ENCODE assay signal across 17 cellular contexts in the genomic region with DNA sequence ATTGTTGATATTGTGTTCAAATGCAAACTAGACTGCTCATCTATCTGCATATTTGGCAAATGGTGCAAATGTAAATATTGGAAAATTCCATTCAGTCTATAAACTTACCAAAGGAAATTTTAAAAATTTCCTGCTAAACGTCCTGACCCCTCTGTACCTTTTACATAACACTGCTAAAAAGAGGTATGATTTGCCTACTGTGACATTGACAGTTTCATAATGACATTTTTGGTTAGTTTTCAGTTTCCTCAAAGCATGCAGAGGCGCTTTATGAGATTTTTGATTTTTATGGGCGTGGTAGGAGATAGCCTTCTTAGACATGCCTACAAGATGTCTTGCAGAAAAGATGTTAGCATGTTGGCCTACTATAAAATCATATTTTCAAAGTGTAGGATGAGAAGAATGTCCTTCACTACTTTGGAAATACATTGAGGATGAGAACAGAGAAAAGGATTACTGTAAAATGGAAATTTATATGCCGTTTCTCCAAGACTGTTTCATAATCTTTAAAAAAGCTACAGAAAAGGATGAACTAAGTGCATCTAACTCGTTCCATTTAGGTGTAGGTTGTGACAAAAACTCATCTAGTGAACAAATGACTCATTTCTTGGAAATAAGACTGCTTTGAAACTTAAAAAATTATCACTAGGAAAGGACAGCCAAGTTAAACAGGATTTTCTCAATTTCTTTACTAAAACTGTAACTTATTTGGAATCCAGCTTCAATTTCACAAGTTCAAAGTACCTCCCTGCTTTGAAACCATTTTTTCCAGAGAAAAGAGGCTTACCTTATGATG. TPM values are rescaled to one million over a fixed set of nuclear protein-coding genes. Genes with fewer than 3 reads are reported as not detected.
DNase-seq lines count a peak whose midpoint lies in the region; ATAC-seq and TF ChIP-seq lines count a peak whose summit lies in the region.
"Had no signal": no experiment of that assay in that cellular context is flagged by ENCODE, and none has a peak within 500 bp of the region (broad histone marks: within the 10 kb centered on the region; RNA-seq: fewer than 3 reads in every experiment).

No MANE protein-coding gene starts in this region.

- H3K4me3 ChIP-seq in smooth muscle cell = no peak overlapping the region

- ATAC-seq in GM21576 (IDR thresholded peaks at IDR 0.05; ENCODE audit: unreplicated experiment) (peak; percentile 75), HG03432 (IDR thresholded peaks at IDR 0.05; ENCODE audit: unreplicated experiment) (peak; percentile 72), HG03025 (IDR thresholded peaks at IDR 0.05; ENCODE audit: low FRiP score, unreplicated experiment) (no peak)
- ATAC-seq in stimulated activated effector memory CD8-positive, alpha-beta T cell treated with anti-CD3 and anti-CD28 coated beads, Interleukin-12 subunit alpha, Interleukin-12 subunit beta, amount 100 ng/mL, for 72 hours = peak; percentile 58

- no peaks in the 10 kb centered on the region for H4K20me1 ChIP-seq in smooth muscle cell (ENCODE audit: low read depth)

- peak overlapping the region; percentile 12 for H3K27ac Mint-ChIP-seq in activated CD4-positive, alpha-beta T cell treated with anti-CD3 and anti-CD28 coated beads, Interleukin-2, amount 10 ng/mL, durations not matched to agents 24 days and 14 days
- no peak overlapping the region for H3K27ac Mint-ChIP-seq in stimulated activated effector memory CD8-positive, alpha-beta T cell treated with anti-CD3 and anti-CD28 coated beads, Interleukin-12 subunit alpha, Interleukin-12 subunit beta, amount 100 ng/mL, for 72 hours
- H3K27ac Mint-ChIP-seq: activated naive CD4-positive, alpha-beta T cell treated with anti-CD3 and anti-CD28 coated beads, Interleukin-2, amount 50 U/mL, for 72 hours; immature natural killer cell had no signal

- H3K4me1 ChIP-seq in smooth muscle cell (ENCODE audit: low read depth) = no peaks in the 10 kb centered on the region

- no peak overlapping the region for H3K4me2 ChIP-seq in smooth muscle cell

- no peak for TF ChIP-seq CTCF in smooth muscle cell (IDR thresholded peaks at IDR 0.05; ENCODE audit: borderline replicate concordance, insufficient read depth, poor library complexity, severe bottlenecking)

- no peak overlapping the region for H3K27ac ChIP-seq in smooth muscle cell (ENCODE audit: low read depth)

- 72% methylated on average over 5 of the region's 5 CpGs for WGBS in smooth muscle cell (ENCODE audit: low lambda C conversion rate)

- no peak overlapping the region for H3K4me3 Mint-ChIP-seq in activated CD4-positive, alpha-beta T cell treated with anti-CD3 and anti-CD28 coated beads, Interleukin-2, amount 10 ng/mL, durations not matched to agents 24 days and 14 days
- no peak overlapping the region for H3K4me3 Mint-ChIP-seq in stimulated activated effector memory CD8-positive, alpha-beta T cell treated with anti-CD3 and anti-CD28 coated beads, Interleukin-12 subunit alpha, Interleukin-12 subunit beta, amount 100 ng/mL, for 72 hours
- H3K4me3 Mint-ChIP-seq: immature natural killer cell had no signal

- no peaks in the 10 kb centered on the region for H3F3A ChIP-seq in smooth muscle cell (ENCODE audit: low read depth)

- H3K9me3 Mint-ChIP-seq in activated CD4-positive, alpha-beta T cell treated with anti-CD3 and anti-CD28 coated beads, Interleukin-2, amount 10 ng/mL, durations not matched to agents 24 days and 14 days = no peaks in the 10 kb centered on the region
- H3K9me3 Mint-ChIP-seq in stimulated activated effector memory CD8-positive, alpha-beta T cell treated with anti-CD3 and anti-CD28 coated beads, Interleukin-12 subunit alpha, Interleukin-12 subunit beta, amount 100 ng/mL, for 72 hours = no peaks in the 10 kb centered on the region
- H3K9me3 Mint-ChIP-seq: activated naive CD4-positive, alpha-beta T cell treated with anti-CD3 and anti-CD28 coated beads, Interleukin-2, amount 50 U/mL, for 72 hours; immature natural killer cell had no signal

- no peak overlapping the region for H3K9ac ChIP-seq in smooth muscle cell (ENCODE audit: low read depth)

- H3K36me3 Mint-ChIP-seq in activated CD4-positive, alpha-beta T cell treated with anti-CD3 and anti-CD28 coated beads, Interleukin-2, amount 10 ng/mL, durations not matched to agents 24 days and 14 days (ENCODE audit: low read depth) = no peaks in the 10 kb centered on the region
- no peaks in the 10 kb centered on the region for H3K36me3 Mint-ChIP-seq in stimulated activated effector memory CD8-positive, alpha-beta T cell treated with anti-CD3 and anti-CD28 coated beads, Interleukin-12 subunit alpha, Interleukin-12 subunit beta, amount 100 ng/mL, for 72 hours
- H3K36me3 Mint-ChIP-seq: activated naive CD4-positive, alpha-beta T cell treated with anti-CD3 and anti-CD28 coated beads, Interleukin-2, amount 50 U/mL, for 72 hours; immature natural killer cell had no signal

- H3K27me3 ChIP-seq in smooth muscle cell (ENCODE audit: low read depth) = no peaks in the 10 kb centered on the region

- H3K36me3 ChIP-seq in smooth muscle cell (ENCODE audit: low read depth) = no peaks in the 10 kb centered on the region

- H3K9me3 ChIP-seq in smooth muscle cell (replicated peaks; ENCODE audit: low read depth) = no peaks in the 10 kb centered on the region

- intact Hi-C loops in activated CD4-positive, alpha-beta T cell treated with anti-CD3 and anti-CD28 coated beads, Interleukin-2, amount 10 ng/mL, durations not matched to agents 24 days and 14 days (cut with micrococcal nuclease) = no loop called here

- DNase-seq in activated CD4-positive, alpha-beta T cell treated with anti-CD3 and anti-CD28 coated beads, Interleukin-2, amount 10 ng/mL, durations not matched to agents 24 days and 14 days = no peak
- no peak for DNase-seq in activated CD4-positive, alpha-beta T cell treated with anti-CD3 and anti-CD28 coated beads, Interleukin-2, amount 50 U/mL, for 4 hours
- no peak for DNase-seq in stimulated activated effector memory CD8-positive, alpha-beta T cell treated with anti-CD3 and anti-CD28 coated beads, Interleukin-12 subunit alpha, Interleukin-12 subunit beta, amount 100 ng/mL, for 72 hours (ENCODE audit: low spot score in 2 of 2)
- DNase-seq in NCI-H1436 (lab: John Stamatoyannopoulos, UW) (no peak), smooth muscle cell (lab: John Stamatoyannopoulos, UW; ENCODE audit: unreplicated experiment) (no peak)
- DNase-seq: 8988T; activated CD4-positive, alpha-beta T cell treated with anti-CD3 and anti-CD28 coated beads for 48 hours; cortex of kidney; H7; immature natural killer cell had no signal

- peaks cover 17% of the 10 kb centered on the region for H3K27me3 Mint-ChIP-seq in activated CD4-positive, alpha-beta T cell treated with anti-CD3 and anti-CD28 coated beads, Interleukin-2, amount 10 ng/mL, durations not matched to agents 24 days and 14 days

- no peak overlapping the region for H2AFZ ChIP-seq in smooth muscle cell (ENCODE audit: low read depth)

- peaks cover 24% of the 10 kb centered on the region for H3K4me1 Mint-ChIP-seq in activated CD4-positive, alpha-beta T cell treated with anti-CD3 and anti-CD28 coated beads, Interleukin-2, amount 10 ng/mL, durations not matched to agents 24 days and 14 days
- no peaks in the 10 kb centered on the region for H3K4me1 Mint-ChIP-seq in stimulated activated effector memory CD8-positive, alpha-beta T cell treated with anti-CD3 and anti-CD28 coated beads, Interleukin-12 subunit alpha, Interleukin-12 subunit beta, amount 100 ng/mL, for 72 hours
- H3K4me1 Mint-ChIP-seq: immature natural killer cell had no signal

- no peaks in the 10 kb centered on the region for H3K79me2 ChIP-seq in smooth muscle cell (ENCODE audit: low read depth)

RNA-seq across cellular contexts. Expression of gene ISLR, which starts 14.5 kb away (rescaled TPM):
- total RNA-seq in activated CD4-positive, alpha-beta T cell treated with anti-CD3 and anti-CD28 coated beads, Interleukin-2, amount 10 ng/mL, durations not matched to agents 24 days and 14 days = not detected in 2 replicates
- 67.3 and 119 TPM in 2 replicates for total RNA-seq in smooth muscle cell
- polyA plus RNA-seq in smooth muscle cell = 93.3 and 130 TPM in 2 replicates
- total RNA-seq: activated naive CD4-positive, alpha-beta T cell treated with anti-CD3 and anti-CD28 coated beads, Interleukin-2, amount 50 U/mL, for 72 hours; mononuclear cell had no signal
- polyA plus RNA-seq: immature natural killer cell had no signal

RNA-seq across cellular contexts. Expression of gene ISLR2, which starts 28.7 kb away (rescaled TPM):
- total RNA-seq in activated CD4-positive, alpha-beta T cell treated with anti-CD3 and anti-CD28 coated beads, Interleukin-2, amount 10 ng/mL, durations not matched to agents 24 days and 14 days = not detected in 2 replicates
- total RNA-seq in smooth muscle cell = 3.8 and 5.2 TPM in 2 replicates
- polyA plus RNA-seq in smooth muscle cell = 2.0 and 3.0 TPM in 2 replicates
- total RNA-seq: activated naive CD4-positive, alpha-beta T cell treated with anti-CD3 and anti-CD28 coated beads, Interleukin-2, amount 50 U/mL, for 72 hours; fibroblast of lung; mononuclear cell; renal cortical epithelial cell had no signal
- polyA plus RNA-seq: fibroblast of lung, immature natural killer cell had no signal

RNA-seq across cellular contexts. Expression of gene STRA6, which starts 43.5 kb away (rescaled TPM):
- total RNA-seq in activated CD4-positive, alpha-beta T cell treated with anti-CD3 and anti-CD28 coated beads, Interleukin-2, amount 10 ng/mL, durations not matched to agents 24 days and 14 days = not detected in 2 replicates
- total RNA-seq in smooth muscle cell = 111 and 124 TPM in 2 replicates
- 237 and 253 TPM in 2 replicates for polyA plus RNA-seq in smooth muscle cell
- total RNA-seq: mononuclear cell had no signal
- polyA plus RNA-seq: fibroblast of lung, immature natural killer cell had no signal

Comparison
In these comparisons a context has a peak if more than half of its experiments do, and no peak if none do; other contexts are left out.
1. RNA of gene ISLR, which starts 14.5 kb away (total RNA-seq): 67.3 to 119 TPM in smooth muscle cell; not detected in activated CD4-positive, alpha-beta T cell treated with anti-CD3 and anti-CD28 coated beads, Interleukin-2, amount 10 ng/mL, durations not matched to agents 24 days and 14 days; every median in the first group is over 10 times any median in the second.
2. RNA of gene STRA6, which starts 43.5 kb away (total RNA-seq): 111 to 124 TPM in smooth muscle cell; not detected in activated CD4-positive, alpha-beta T cell treated with anti-CD3 and anti-CD28 coated beads, Interleukin-2, amount 10 ng/mL, durations not matched to agents 24 days and 14 days; every median in the first group is over 100 times any median in the second.